14 cellular contexts compared by ENCODE assay signal in the genomic region with DNA sequence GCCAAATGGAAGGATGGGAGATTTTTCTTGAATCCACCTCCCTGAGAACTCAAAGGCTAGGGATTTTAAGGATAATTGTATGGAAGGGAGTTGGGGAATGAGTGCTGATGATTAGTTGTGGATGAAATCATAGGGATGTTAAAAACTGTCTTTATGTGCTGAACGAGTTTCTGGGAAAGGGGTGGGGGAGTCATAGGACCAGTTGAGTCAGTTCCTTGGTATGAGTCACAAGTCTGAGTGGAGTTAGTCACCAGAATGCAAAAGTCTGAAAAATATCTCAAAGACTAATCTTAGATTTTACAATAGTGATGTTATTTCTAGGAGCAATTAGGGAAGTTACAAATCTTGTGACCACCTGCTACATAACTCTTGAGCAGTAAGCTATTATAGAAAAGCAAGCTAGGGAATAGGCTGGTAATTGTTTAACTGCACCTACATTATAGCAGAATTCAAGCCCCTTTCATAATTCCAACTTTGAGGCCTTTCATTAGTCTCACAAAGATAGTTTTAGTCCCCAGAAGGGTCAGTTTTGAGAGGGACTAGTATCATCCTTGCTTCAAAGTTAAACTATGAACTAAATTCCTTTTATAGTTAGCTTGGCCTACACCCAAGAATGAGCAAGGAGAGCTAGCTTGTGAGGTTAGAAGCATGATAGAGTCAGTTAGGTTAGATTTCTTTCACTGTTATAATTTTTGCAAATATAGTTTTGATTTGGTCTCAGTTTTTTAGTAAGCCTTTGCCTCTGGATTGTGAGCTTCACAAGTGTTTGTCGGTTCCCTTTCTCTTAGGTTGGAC.
DNase-seq lines count a peak whose midpoint lies in the region; ATAC-seq and TF ChIP-seq lines count a peak whose summit lies in the region.
"Had no signal": no experiment of that assay in that cellular context is flagged by ENCODE, and none has a peak within 500 bp of the region (broad histone marks: within the 10 kb centered on the region; RNA-seq: fewer than 3 reads in every experiment).

No MANE protein-coding gene starts in this region.

- TF ChIP-seq CTCF in Calu3 (IDR thresholded peaks at IDR 0.05; ENCODE audit: unreplicated experiment) (no peak), fibroblast of the aortic adventitia (IDR thresholded peaks at IDR 0.05; ENCODE audit: insufficient read depth, low read length) (no peak), tibial nerve (IDR thresholded peaks at IDR 0.05) (no peak), right lobe of liver (IDR thresholded peaks at IDR 0.05) (no peak)

- H3K27ac Mint-ChIP-seq in Calu3 (ENCODE audit: unreplicated experiment) = peak overlapping the region; percentile 42
- H3K27ac Mint-ChIP-seq: activated CD4-positive, alpha-beta T cell treated with anti-CD3 and anti-CD28 coated beads, Interleukin-2, amount 10 ng/mL, durations not matched to agents 24 days and 14 days; natural killer cell treated with Interleukin-12 subunit alpha and Interleukin-12 subunit beta and Interleukin-15 and Interleukin-18, amount 100 ng/mL, for 72 hours had no signal

- H3K27ac ChIP-seq in ACC112 (ENCODE audit: low read depth, low read length) = peak overlapping the region; percentile 95
- no peak overlapping the region for H3K27ac ChIP-seq in tibial nerve
- H3K27ac ChIP-seq in right lobe of liver = no peak overlapping the region
- H3K27ac ChIP-seq: spleen had no signal

- peaks cover 8% of the 10 kb centered on the region for H3K9me3 Mint-ChIP-seq in Calu3 (ENCODE audit: low read depth, unreplicated experiment)

- no peak for ATAC-seq in right lobe of liver
- ATAC-seq: natural killer cell treated with Interleukin-12 subunit alpha and Interleukin-12 subunit beta and Interleukin-15 and Interleukin-18, amount 100 ng/mL, for 72 hours had no signal

- peak overlapping the region; percentile 57 for H2AFZ ChIP-seq in ACC112 (ENCODE audit: low read length, unreplicated experiment)

- no peaks in the 10 kb centered on the region for H3K79me2 ChIP-seq in ACC112 (ENCODE audit: control insufficient read depth, insufficient read depth, low read length, unreplicated experiment)

- H3K36me3 ChIP-seq in ACC112 (ENCODE audit: insufficient read depth, low read length) (peaks cover 4% of the 10 kb centered on the region), tibial nerve (no peaks in the 10 kb centered on the region), right lobe of liver (no peaks in the 10 kb centered on the region)
- H3K36me3 ChIP-seq: spleen had no signal

- DNase-seq in Calu3 (peak; percentile 18), SIG-M5 treated with dmso at 0.1 percent for 504 hours (lab: John Stamatoyannopoulos, UW; ENCODE audit: unreplicated experiment) (peak; percentile 12), fibroblast of the aortic adventitia (ENCODE audit: low read depth) (peak; percentile 91), tibial nerve (ENCODE audit: low spot score in 2 of 2) (no peak), amniotic stem cell (lab: John Stamatoyannopoulos, UW) (no peak), cerebellar cortex (ENCODE audit: low spot score) (no peak), right lobe of liver (no peak)
- DNase-seq: activated CD4-positive, alpha-beta T cell treated with anti-CD3 and anti-CD28 coated beads, Interleukin-2, amount 10 ng/mL, durations not matched to agents 24 days and 14 days; amygdala; kidney; NCI-H510A; spleen had no signal

- TF ChIP-seq POLR2A in tibial nerve (IDR thresholded peaks at IDR 0.05) = no peak
- TF ChIP-seq POLR2A in right lobe of liver (IDR thresholded peaks at IDR 0.05) = no peak

- WGBS in tibial nerve, 2 donors = 75 to 86% methylated on average over 2 of the region's 2 CpGs
- 49% methylated on average over 2 of the region's 2 CpGs for WGBS in right lobe of liver (ENCODE audit: insufficient coverage, low coverage, low lambda C conversion rate, missing lambda C conversion rate)

- H3K27me3 Mint-ChIP-seq in Calu3 (ENCODE audit: unreplicated experiment) = no peaks in the 10 kb centered on the region

- no peaks in the 10 kb centered on the region for H3K27me3 ChIP-seq in ACC112 (ENCODE audit: insufficient read depth, low read length)
- H3K27me3 ChIP-seq in tibial nerve = no peaks in the 10 kb centered on the region
- H3K27me3 ChIP-seq in right lobe of liver = no peaks in the 10 kb centered on the region
- H3K27me3 ChIP-seq: spleen had no signal

- no TSS peak for BruUV-seq in Calu3 (replicated peaks; lab: Mats Ljungman, UMichigan)

- H3K4me1 ChIP-seq in ACC112 (ENCODE audit: control insufficient read depth, insufficient read depth, low read length, unreplicated experiment) (peaks cover 16% of the 10 kb centered on the region), tibial nerve (no peaks in the 10 kb centered on the region), right lobe of liver (no peaks in the 10 kb centered on the region)
- H3K4me1 ChIP-seq: spleen had no signal

- peak overlapping the region; percentile 28; the same call in 1 of the 2 replicates for H3K4me3 ChIP-seq in ACC112 (ENCODE audit: low read depth, low read length)
- no peak overlapping the region for H3K4me3 ChIP-seq in fibroblast of the aortic adventitia (ENCODE audit: low read depth, low read length)
- no peak overlapping the region for H3K4me3 ChIP-seq in tibial nerve
- H3K4me3 ChIP-seq in right lobe of liver = no peak overlapping the region
- H3K4me3 ChIP-seq: spleen had no signal

- CTCF ChIA-PET in Calu3 (lab: Charles Lee) = no interaction called here

- H3K4me3 Mint-ChIP-seq in Calu3 (ENCODE audit: low read depth, unreplicated experiment) = no peak overlapping the region
- H3K4me3 Mint-ChIP-seq: activated CD4-positive, alpha-beta T cell treated with anti-CD3 and anti-CD28 coated beads, Interleukin-2, amount 10 ng/mL, durations not matched to agents 24 days and 14 days; natural killer cell treated with Interleukin-12 subunit alpha and Interleukin-12 subunit beta and Interleukin-15 and Interleukin-18, amount 100 ng/mL, for 72 hours had no signal

- H3K4me1 Mint-ChIP-seq in Calu3 (ENCODE audit: low read depth, unreplicated experiment) = no peaks in the 10 kb centered on the region
- H3K4me1 Mint-ChIP-seq: activated CD4-positive, alpha-beta T cell treated with anti-CD3 and anti-CD28 coated beads, Interleukin-2, amount 10 ng/mL, durations not matched to agents 24 days and 14 days had no signal

- no peak for TF ChIP-seq EP300 in tibial nerve (IDR thresholded peaks at IDR 0.05)

- no peaks in the 10 kb centered on the region for H3K36me3 Mint-ChIP-seq in Calu3 (ENCODE audit: insufficient read depth, unreplicated experiment)

- intact Hi-C loops in Calu3 (cut with micrococcal nuclease; ENCODE audit: unreplicated experiment) = no loop called here
- intact Hi-C loops in right lobe of liver (cut with DNase I) = no loop called here

- H3K9me3 ChIP-seq in tibial nerve (peaks cover 0 to 10% (median 3%) of the 10 kb centered on the region in 4 donors), right lobe of liver (no peaks in the 10 kb centered on the region)

Comparison
In these comparisons a context has a peak if more than half of its experiments do, and no peak if none do; other contexts are left out.
1. DNase-seq: peak in Calu3 (single experiment), SIG-M5 treated with dmso at 0.1 percent for 504 hours (single experiment) and fibroblast of the aortic adventitia (single experiment); none in tibial nerve (0 of 2), amniotic stem cell (single experiment), cerebellar cortex (single experiment) and right lobe of liver (0 of 3).